In the genomic region with DNA sequence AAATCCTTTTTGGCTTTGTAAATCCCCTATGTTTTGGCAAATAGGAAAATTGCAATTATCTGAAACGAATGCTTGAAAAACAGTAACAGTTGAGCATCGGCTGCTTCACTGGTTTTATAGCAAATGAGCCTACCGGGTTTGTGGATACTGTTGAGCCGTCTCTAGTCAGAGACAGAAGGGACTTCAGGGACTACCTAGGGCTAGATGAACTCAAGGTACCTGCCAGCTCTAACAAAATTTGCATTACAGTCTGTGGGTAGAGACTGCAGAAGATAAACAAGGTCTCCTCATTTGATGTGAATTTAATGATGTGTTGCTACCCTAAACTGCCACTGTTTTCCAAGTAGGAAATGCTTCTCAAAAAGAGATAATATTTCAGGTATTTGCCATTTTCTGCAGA, we compare ENCODE assay signal across 18 cellular contexts.
DNase-seq lines count a peak whose midpoint lies in the region.
"Had no signal": no experiment of that assay in that cellular context is flagged by ENCODE, and none has a peak within 500 bp of the region (broad histone marks: within the 10 kb centered on the region; RNA-seq: fewer than 3 reads in every experiment).

No MANE protein-coding gene starts in this region.

- H3K27ac Mint-ChIP-seq in activated naive CD4-positive, alpha-beta T cell treated with anti-CD3 and anti-CD28 coated beads, Interleukin-2, amount 10 ng/mL, durations not matched to agents 7 days and 5 days, result no peak overlapping the region
- H3K27ac Mint-ChIP-seq: B cell; CD4-positive, CD25-positive, alpha-beta regulatory T cell; CD8-positive, alpha-beta memory T cell had no signal

- no peaks in the 10 kb centered on the region for H3K27me3 ChIP-seq in H7 (ENCODE audit: control insufficient read depth, insufficient read depth, low read length)
- H3K27me3 ChIP-seq: BLaER1 treated with 17β-estradiol and CSF1 and Interleukin-3, amounts not matched to agents 10 nM and 100 nM had no signal

- no peaks in the 10 kb centered on the region for H3K36me3 Mint-ChIP-seq in activated naive CD4-positive, alpha-beta T cell treated with anti-CD3 and anti-CD28 coated beads, Interleukin-2, amount 10 ng/mL, durations not matched to agents 7 days and 5 days
- H3K36me3 Mint-ChIP-seq: CD4-positive, CD25-positive, alpha-beta regulatory T cell; CD8-positive, alpha-beta memory T cell had no signal

- no peaks in the 10 kb centered on the region for H3K4me1 Mint-ChIP-seq in activated naive CD4-positive, alpha-beta T cell treated with anti-CD3 and anti-CD28 coated beads, Interleukin-2, amount 10 ng/mL, durations not matched to agents 7 days and 5 days
- H3K4me1 Mint-ChIP-seq: B cell; CD4-positive, CD25-positive, alpha-beta regulatory T cell; CD8-positive, alpha-beta memory T cell had no signal

- CTCF ChIA-PET in activated naive CD4-positive, alpha-beta T cell treated with anti-CD3 and anti-CD28 coated beads, Interleukin-2, amount 10 ng/mL, durations not matched to agents 7 days and 5 days (lab: Charles Lee), result no interaction called here

- DNase-seq in NCI-H2171 treated with DMSO at 0.1 percent for 48 hours (lab: John Stamatoyannopoulos, UW), result peak; percentile 34
- DNase-seq in NCI-H2171 (lab: John Stamatoyannopoulos, UW), result no peak
- DNase-seq in H7, result peak; percentile 18
- peak; percentile 91 to 92 for DNase-seq in NCI-H526 (lab: John Stamatoyannopoulos, UW)
- no peak for DNase-seq in activated naive CD4-positive, alpha-beta T cell treated with anti-CD3 and anti-CD28 coated beads, Interleukin-2, amount 10 ng/mL, durations not matched to agents 7 days and 5 days
- DNase-seq in C1 segment of cervical spinal cord (lab: John Stamatoyannopoulos, UW), result no peak
- no peak for DNase-seq in ecto neural progenitor cell (ENCODE audit: low spot score)
- DNase-seq: 8988T; CD4-positive, CD25-positive, alpha-beta regulatory T cell; CD8-positive, alpha-beta memory T cell; COR-L47; DMS153; DMS79; GDM1; GOT3 had no signal

- H3K27me3 Mint-ChIP-seq in activated naive CD4-positive, alpha-beta T cell treated with anti-CD3 and anti-CD28 coated beads, Interleukin-2, amount 10 ng/mL, durations not matched to agents 7 days and 5 days, result peaks cover 4% of the 10 kb centered on the region
- H3K27me3 Mint-ChIP-seq: B cell had no signal

- no peak overlapping the region for H3K4me3 ChIP-seq in H7 (ENCODE audit: insufficient read depth, low read depth, low read length)
- H3K4me3 ChIP-seq: BLaER1 treated with 17β-estradiol and CSF1 and Interleukin-3, amounts not matched to agents 10 nM and 100 nM; HAP-1 had no signal

- no peak overlapping the region for H3K4me3 Mint-ChIP-seq in activated naive CD4-positive, alpha-beta T cell treated with anti-CD3 and anti-CD28 coated beads, Interleukin-2, amount 10 ng/mL, durations not matched to agents 7 days and 5 days
- H3K4me3 Mint-ChIP-seq: B cell; CD4-positive, CD25-positive, alpha-beta regulatory T cell; CD8-positive, alpha-beta memory T cell had no signal

- no peaks in the 10 kb centered on the region for H3K9me3 Mint-ChIP-seq in activated naive CD4-positive, alpha-beta T cell treated with anti-CD3 and anti-CD28 coated beads, Interleukin-2, amount 10 ng/mL, durations not matched to agents 7 days and 5 days
- H3K9me3 Mint-ChIP-seq: CD4-positive, CD25-positive, alpha-beta regulatory T cell; CD8-positive, alpha-beta memory T cell had no signal

- H3K36me3 ChIP-seq in H7 (replicated peaks; ENCODE audit: control insufficient read depth, insufficient read depth, low read length), result no peaks in the 10 kb centered on the region
- H3K36me3 ChIP-seq: BLaER1 treated with 17β-estradiol and CSF1 and Interleukin-3, amounts not matched to agents 10 nM and 100 nM; HAP-1 had no signal

Comparison
In these comparisons a context has a peak if more than half of its experiments do, and no peak if none do; other contexts are left out.
1. DNase-seq: peak in NCI-H2171 treated with DMSO at 0.1 percent for 48 hours (single experiment), H7 (single experiment) and NCI-H526 (2 of 2); none in NCI-H2171 (single experiment), activated naive CD4-positive, alpha-beta T cell treated with anti-CD3 and anti-CD28 coated beads, Interleukin-2, amount 10 ng/mL, durations not matched to agents 7 days and 5 days (single experiment), C1 segment of cervical spinal cord (0 of 14) and ecto neural progenitor cell (single experiment).